9 cellular contexts compared by ENCODE assay signal in the genomic region with DNA sequence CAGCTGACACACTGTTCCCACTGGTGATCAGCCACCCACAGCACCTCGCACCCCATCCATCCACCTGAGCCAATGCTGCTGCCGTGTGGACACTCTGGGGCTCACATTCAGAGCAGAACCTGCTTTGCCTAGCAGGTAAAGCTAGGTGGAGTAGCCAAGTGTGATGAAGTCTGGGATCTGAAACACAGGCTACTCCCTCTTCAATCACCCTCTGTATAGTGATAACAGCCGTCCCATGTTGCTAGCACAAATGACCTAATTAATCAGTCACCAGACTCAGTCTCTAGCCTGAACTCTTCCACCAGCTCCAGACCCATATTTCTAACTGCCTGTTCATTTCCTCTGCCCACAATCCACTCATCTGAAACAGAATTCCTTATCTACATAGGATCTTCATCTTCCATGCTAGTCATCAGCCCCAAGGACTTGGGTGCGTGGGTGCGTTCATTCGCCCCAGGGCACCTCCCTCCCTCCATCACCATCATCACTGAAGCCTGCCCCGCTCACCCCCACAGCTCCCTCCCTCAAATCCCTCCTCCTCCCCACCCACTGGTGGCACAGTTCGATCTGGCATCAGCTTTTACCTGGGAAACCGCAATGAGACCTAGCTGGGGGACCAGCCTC. TPM values are rescaled to one million over a fixed set of nuclear protein-coding genes. Genes with fewer than 3 reads are reported as not detected.
A peak's percentile ranks its signal among the peaks of the same experiment; 100 is the strongest.
DNase-seq lines count a peak whose midpoint lies in the region; ATAC-seq and TF ChIP-seq lines count a peak whose summit lies in the region.
"Had no signal": no experiment of that assay in that cellular context is flagged by ENCODE, and none has a peak within 500 bp of the region (broad histone marks: within the 10 kb centered on the region; RNA-seq: fewer than 3 reads in every experiment).

No MANE protein-coding gene starts in this region.

- H3K79me1 ChIP-seq in IMR-90 (ENCODE audit: low read depth in 1 of 2, low read length in 2 of 2) (peaks cover 16 to 89% of the 10 kb centered on the region in 2 experiments), neuronal stem cell (ENCODE audit: low read depth, low read length) (peaks cover 20% of the 10 kb centered on the region)

- peaks cover 42 to 87% (median 69%) of the 10 kb centered on the region in 4 donors for H3K4me1 Mint-ChIP-seq in CD4-positive, CD25-positive, alpha-beta regulatory T cell
- peaks cover 69% of the 10 kb centered on the region for H3K4me1 Mint-ChIP-seq in activated naive CD8-positive, alpha-beta T cell treated with anti-CD3 and anti-CD28 coated beads for 36 hours

- H2AK9ac ChIP-seq in IMR-90 (replicated peaks; ENCODE audit: low read depth, low read length, poor library complexity) = peak overlapping the region; percentile 37

- peaks cover 71% of the 10 kb centered on the region for H3K4me1 ChIP-seq in CD4-positive, CD25-positive, alpha-beta regulatory T cell (ENCODE audit: control insufficient read depth, insufficient read depth, low read length, poor library complexity, severe bottlenecking)
- H3K4me1 ChIP-seq in IMR-90 (ENCODE audit: control insufficient read depth, insufficient read depth, low read length) (peaks cover 11% of the 10 kb centered on the region), left lung (peaks cover 13 to 61% of the 10 kb centered on the region in 2 donors), neuronal stem cell (ENCODE audit: control insufficient read depth in 2 of 2, insufficient read depth in 1 of 2, low read depth in 1 of 2, low read length in 2 of 2) (peaks cover 0 to 4% of the 10 kb centered on the region in 2 donors)

- no peaks in the 10 kb centered on the region for H3K9me3 ChIP-seq in CD4-positive, CD25-positive, alpha-beta regulatory T cell (ENCODE audit: control insufficient read depth in 2 of 2, low read length in 2 of 2)
- H3K9me3 ChIP-seq in IMR-90 (ENCODE audit: control insufficient read depth, insufficient read depth, low read length) = no peaks in the 10 kb centered on the region
- H3K9me3 ChIP-seq in left lung = no peaks in the 10 kb centered on the region
- peaks cover 0 to 19% of the 10 kb centered on the region in 2 donors for H3K9me3 ChIP-seq in neuronal stem cell (replicated peaks in 1 of 2; ENCODE audit: control insufficient read depth in 2 of 2, insufficient read depth in 1 of 2, low read depth in 1 of 2, low read length in 2 of 2)

- H3K4me3 Mint-ChIP-seq in CD4-positive, CD25-positive, alpha-beta regulatory T cell = peak overlapping the region in 3 of 4 donors; percentile 13 to 82 (median 55)
- no peak overlapping the region for H3K4me3 Mint-ChIP-seq in activated naive CD8-positive, alpha-beta T cell treated with anti-CD3 and anti-CD28 coated beads for 36 hours

- H4K20me1 ChIP-seq in IMR-90 (ENCODE audit: insufficient read depth, low read length) = peaks cover 84% of the 10 kb centered on the region

- H2BK20ac ChIP-seq in IMR-90 (ENCODE audit: low read depth, low read length) = no peak overlapping the region

- H4K5ac ChIP-seq in IMR-90 (ENCODE audit: low read depth, low read length) = no peak overlapping the region

- H2AK5ac ChIP-seq in IMR-90 (ENCODE audit: low read depth, low read length) (0 out of 2 replicates have a peak overlapping the region, but pooled peaks have one; percentile 11), neuronal stem cell (ENCODE audit: low read depth, low read length) (no peak overlapping the region)

- H4K8ac ChIP-seq in IMR-90 (ENCODE audit: low read depth in 2 of 2, low read length in 2 of 2) (no peak overlapping the region), neuronal stem cell (ENCODE audit: low read depth, low read length) (no peak overlapping the region)

- no peaks in the 10 kb centered on the region for H3K27me3 ChIP-seq in CD4-positive, CD25-positive, alpha-beta regulatory T cell (ENCODE audit: control insufficient read depth, insufficient read depth, low read length)
- H3K27me3 ChIP-seq in IMR-90 (ENCODE audit: control insufficient read depth, insufficient read depth, low read length) (no peaks in the 10 kb centered on the region), left lung (no peaks in the 10 kb centered on the region), neuronal stem cell (ENCODE audit: control insufficient read depth in 3 of 3, insufficient read depth in 3 of 3, low read depth in 1 of 3, low read length in 3 of 3) (no peaks in the 10 kb centered on the region)

- CTCF ChIA-PET in IMR-90 (lab: Yijun Ruan, JAX) = interaction anchor here (0.6 kb wide), 1 partner anchor 9 kb away, joined by 4 read pairs; no protein-coding TSS in a partner anchor

- peaks cover 37% of the 10 kb centered on the region for H3K9me1 ChIP-seq in IMR-90 (ENCODE audit: insufficient read depth, low read length)

- H3K9me3 Mint-ChIP-seq in CD4-positive, CD25-positive, alpha-beta regulatory T cell = no peaks in the 10 kb centered on the region
- H3K9me3 Mint-ChIP-seq in activated naive CD8-positive, alpha-beta T cell treated with anti-CD3 and anti-CD28 coated beads for 36 hours = no peaks in the 10 kb centered on the region

- H3K9ac ChIP-seq in IMR-90 (ENCODE audit: low read depth, low read length) (no peak overlapping the region), neuronal stem cell (ENCODE audit: low read depth, low read length, poor library complexity) (no peak overlapping the region)

- no peak overlapping the region for H4K91ac ChIP-seq in IMR-90 (ENCODE audit: insufficient read depth, low read depth, low read length)
- no peak overlapping the region for H4K91ac ChIP-seq in neuronal stem cell (ENCODE audit: low read depth, low read length, poor library complexity)

- H3K23ac ChIP-seq in IMR-90 (ENCODE audit: low read depth, low read length) (peak overlapping the region; percentile 37; the same call in 1 of the 2 replicates), neuronal stem cell (ENCODE audit: low read depth, low read length, poor library complexity) (no peak overlapping the region)

- H3K36me3 Mint-ChIP-seq in CD4-positive, CD25-positive, alpha-beta regulatory T cell = peaks cover 19% of the 10 kb centered on the region
- peaks cover 57% of the 10 kb centered on the region for H3K36me3 Mint-ChIP-seq in activated naive CD8-positive, alpha-beta T cell treated with anti-CD3 and anti-CD28 coated beads for 36 hours

- H2BK120ac ChIP-seq in IMR-90 (ENCODE audit: low read depth, low read length) (no peak overlapping the region), neuronal stem cell (ENCODE audit: low read depth, low read length) (no peak overlapping the region)

- in situ Hi-C loops in IMR-90 (cut with MboI; ENCODE audit: low sequenced_read_pairs) = no loop called here

- H3K4me3 ChIP-seq in CD4-positive, CD25-positive, alpha-beta regulatory T cell (ENCODE audit: low read depth, low read length) = peak overlapping the region; percentile 43
- no peak overlapping the region for H3K4me3 ChIP-seq in IMR-90 (ENCODE audit: insufficient read depth, low read depth, low read length)
- no peak overlapping the region for H3K4me3 ChIP-seq in left lung
- H3K4me3 ChIP-seq in neuronal stem cell (ENCODE audit: low read length in 2 of 2) = no peak overlapping the region

- H3K4me2 ChIP-seq in IMR-90 (ENCODE audit: low read depth, low read length) (no peak overlapping the region), neuronal stem cell (ENCODE audit: insufficient read depth, low read length, poor library complexity, severe bottlenecking) (no peak overlapping the region)

- POLR2A ChIA-PET in IMR-90 (lab: Charles Lee; ENCODE audit: unreplicated experiment) = no interaction called here

- H2BK5ac ChIP-seq in IMR-90 (ENCODE audit: low read depth, low read length, poor library complexity, severe bottlenecking) = no peak overlapping the region
- H2BK5ac ChIP-seq in neuronal stem cell (ENCODE audit: low read length) = no peak overlapping the region

- no peak for TF ChIP-seq POLR2A in IMR-90 (IDR thresholded peaks at IDR 0.05; ENCODE audit: low read depth, low read length)

- intact Hi-C loops in IMR-90 (cut with micrococcal nuclease) = no loop called here
- intact Hi-C loops in left lung (cut with DNase I) = no loop called here

- BruUV-seq in IMR-90 (replicated peaks; lab: Mats Ljungman, UMichigan) = no TSS peak

- peak overlapping the region; percentile 78 to 85 (median 82) for H3K27ac Mint-ChIP-seq in CD4-positive, CD25-positive, alpha-beta regulatory T cell
- peak overlapping the region; percentile 38 for H3K27ac Mint-ChIP-seq in activated naive CD8-positive, alpha-beta T cell treated with anti-CD3 and anti-CD28 coated beads for 36 hours

- peak overlapping the region; percentile 19 for H3K27ac ChIP-seq in CD4-positive, CD25-positive, alpha-beta regulatory T cell (ENCODE audit: insufficient read depth, low read length, poor library complexity, severe bottlenecking)
- no peak overlapping the region for H3K27ac ChIP-seq in IMR-90 (ENCODE audit: insufficient read depth, low read length)
- H3K27ac ChIP-seq in left lung = no peak overlapping the region
- no peak overlapping the region for H3K27ac ChIP-seq in neuronal stem cell (replicated peaks; ENCODE audit: low read length)

- TF ChIP-seq RAD21 in IMR-90 (IDR thresholded peaks at IDR 0.05; ENCODE audit: low read length) = 0 out of 2 replicates have a peak, but pooled peaks have one; percentile 6

- no peaks in the 10 kb centered on the region for H3K27me3 Mint-ChIP-seq in CD4-positive, CD25-positive, alpha-beta regulatory T cell
- no peaks in the 10 kb centered on the region for H3K27me3 Mint-ChIP-seq in activated naive CD8-positive, alpha-beta T cell treated with anti-CD3 and anti-CD28 coated beads for 36 hours

- TF ChIP-seq CTCF in IMR-90 (conservative IDR thresholded peaks at IDR 0.05; ENCODE audit: low read depth, low read length) (no peak), left lung (IDR thresholded peaks at IDR 0.05) (no peak)

- peaks cover under 1% of the 10 kb centered on the region for H3K36me3 ChIP-seq in CD4-positive, CD25-positive, alpha-beta regulatory T cell (ENCODE audit: control insufficient read depth, insufficient read depth, low read length)
- H3K36me3 ChIP-seq in IMR-90 (ENCODE audit: control insufficient read depth, insufficient read depth, low read length) (peaks cover 2% of the 10 kb centered on the region; the same call in 1 of the 2 replicates), left lung (no peaks in the 10 kb centered on the region), neuronal stem cell (replicated peaks in 1 of 2; ENCODE audit: control insufficient read depth in 2 of 2, insufficient read depth in 2 of 2, low read length in 2 of 2) (peaks cover 0 to 31% of the 10 kb centered on the region in 2 donors)

- no peak overlapping the region for H2AFZ ChIP-seq in IMR-90 (replicated peaks; ENCODE audit: low read length, poor library complexity)
- H2AFZ ChIP-seq in neuronal stem cell (ENCODE audit: low read length) = no peak overlapping the region

- H3K56ac ChIP-seq in IMR-90 (ENCODE audit: extremely low read depth, insufficient read depth, low read length) = no peak overlapping the region

- H3K14ac ChIP-seq in IMR-90 (replicated peaks; ENCODE audit: low read depth, low read length) (no peak overlapping the region), neuronal stem cell (ENCODE audit: low read length) (no peak overlapping the region)

- H2BK12ac ChIP-seq in neuronal stem cell (ENCODE audit: low read length) = no peak overlapping the region

- H3K4ac ChIP-seq in IMR-90 (ENCODE audit: low read depth, low read length) (0 out of 2 replicates have a peak overlapping the region, but pooled peaks have one; percentile 6), neuronal stem cell (ENCODE audit: low read length) (no peak overlapping the region)

- no peak for DNase-seq in CD4-positive, CD25-positive, alpha-beta regulatory T cell
- DNase-seq in IMR-90 (peak; percentile 32), left lung (no peak), DMS114 treated with DMSO at 0.1 percent for 48 hours (lab: John Stamatoyannopoulos, UW; ENCODE audit: unreplicated experiment) (no peak), NOMO-1 treated with DMSO at 0.1 percent for 48 hours (lab: John Stamatoyannopoulos, UW; ENCODE audit: unreplicated experiment) (no peak), occipital lobe (lab: John Stamatoyannopoulos, UW) (no peak), neuronal stem cell (ENCODE audit: low spot score) (no peak)
- DNase-seq in activated naive CD8-positive, alpha-beta T cell treated with anti-CD3 and anti-CD28 coated beads for 36 hours = no peak
- DNase-seq: Kasumi-1 had no signal

- H2BK15ac ChIP-seq in IMR-90 (ENCODE audit: low read depth, low read length) (no peak overlapping the region), neuronal stem cell (ENCODE audit: low read length) (no peak overlapping the region)

- no peak overlapping the region for H3K18ac ChIP-seq in IMR-90 (ENCODE audit: low read depth, low read length)
- no peak overlapping the region for H3K18ac ChIP-seq in neuronal stem cell (ENCODE audit: low read length)

- ATAC-seq in CD4-positive, CD25-positive, alpha-beta regulatory T cell (ENCODE audit: low read depth in 2 of 2) = peak; percentile 30 to 37
- ATAC-seq in IMR-90 (ENCODE audit: low read depth) (no peak), left lung (peak; percentile 20)

- dilution Hi-C loops in IMR-90 (cut with HindIII; ENCODE audit: low sequenced_read_pairs, unreplicated experiment) = no loop called here

- 62% methylated on average over 4 of the region's 9 CpGs; no CpG with 5 or more reads in 1 of the 2 experiments for WGBS in IMR-90 (ENCODE audit: extremely low coverage in 2 of 2, insufficient read length in 1 of 2), 2 experiments
- WGBS in neuronal stem cell (ENCODE audit: extremely low coverage in 2 of 2, insufficient read length in 2 of 2, insufficient replicate concordance in 1 of 2), 2 donors = no CpG with 5 or more reads among the region's 9 CpGs

RNA-seq across cellular contexts. Expression of a gene that starts 19.8 kb away (rescaled TPM):
- 141 TPM for total RNA-seq in CD4-positive, CD25-positive, alpha-beta regulatory T cell
- polyA plus RNA-seq in CD4-positive, CD25-positive, alpha-beta regulatory T cell = 10 to 100 TPM; 26.7 to 58.4 (median 40.9) TPM
- total RNA-seq in IMR-90 (2012; rRNA removed) (29.2 and 36.1 TPM in 2 replicates), left lung (10 to 100 TPM; 81.5 to 84.0 TPM), occipital lobe (32.8 TPM)
- polyA plus RNA-seq in IMR-90 (2012; rRNA removed) = 26.8 and 43.4 TPM in 2 replicates
- polyA plus RNA-seq in IMR-90 (2012; cell fraction: cytosol; rRNA removed) = 18.4 and 23.4 TPM in 2 replicates
- polyA plus RNA-seq in IMR-90 (2012; cell fraction: nucleus; rRNA removed; ENCODE audit: low replicate concordance) = 12.5 and 39.5 TPM in 2 replicates
- 100 to 1,000 TPM; 129 TPM for total RNA-seq in activated naive CD8-positive, alpha-beta T cell treated with anti-CD3 and anti-CD28 coated beads for 36 hours
- polyA plus RNA-seq in neuronal stem cell (2013, experiment 1 of 2) = 162 TPM
- polyA plus RNA-seq in neuronal stem cell (2013, experiment 2 of 2) = 159 TPM
